5 cellular contexts compared by ENCODE assay signal in the genomic region with DNA sequence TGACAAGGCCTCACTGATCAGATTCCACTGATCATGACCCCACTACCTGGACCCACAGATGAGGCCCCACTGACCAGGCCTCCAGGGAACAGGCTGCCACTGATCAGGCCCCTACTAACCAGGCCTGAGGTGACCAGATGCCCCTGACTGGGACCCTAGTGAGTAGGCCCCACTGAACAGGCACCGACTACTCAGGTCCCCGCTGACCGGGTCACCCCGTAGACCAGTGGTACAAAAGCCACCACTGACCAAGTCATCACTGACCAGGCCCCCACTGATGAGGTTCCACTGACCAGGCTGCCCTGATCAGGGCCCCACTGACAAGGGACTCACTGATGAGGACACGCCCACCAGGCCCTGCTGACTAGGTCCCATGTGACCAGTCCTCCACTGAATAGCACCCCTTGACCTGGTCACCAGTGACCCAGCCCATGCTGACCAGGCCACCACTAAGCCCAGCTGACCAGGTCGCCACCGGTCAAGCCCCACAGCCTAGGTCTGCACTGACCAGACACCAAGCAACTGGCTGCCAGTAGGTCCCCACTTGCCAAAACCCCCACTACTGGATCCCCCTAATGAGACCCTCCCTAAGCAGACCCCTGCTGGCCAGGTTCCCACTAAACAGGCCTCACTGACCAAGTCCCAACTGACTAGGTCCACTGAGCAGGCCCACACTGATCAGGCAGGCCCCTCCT.
DNase-seq lines count a peak whose midpoint lies in the region; ATAC-seq, FAIRE-seq and TF ChIP-seq lines count a peak whose summit lies in the region.
"Not testable (repeated sequence)": the region's sequence is repeated elsewhere in the genome, so short reads cannot be mapped to it uniquely, and the experiment has no call there.

No MANE protein-coding gene starts in this region.

- not testable (repeated sequence) for H3K4me1 Mint-ChIP-seq in neural crest cell

- H3K27me3 ChIP-seq in esophagus muscularis mucosa; lower lobe of right lung (ENCODE audit: low read depth): not testable (repeated sequence)

- not testable (repeated sequence) for TF ChIP-seq POLR2A in esophagus muscularis mucosa (IDR thresholded peaks at IDR 0.05; ENCODE audit: low read depth)

- H3K27ac ChIP-seq in esophagus muscularis mucosa (replicated peaks in 1 of 4); kidney (ENCODE audit: low read depth in 2 of 2, low read length in 2 of 2); lower lobe of right lung: not testable (repeated sequence)

- not testable (repeated sequence) for TF ChIP-seq CTCF in esophagus muscularis mucosa (IDR thresholded peaks at IDR 0.05); kidney (IDR thresholded peaks at IDR 0.05; ENCODE audit: borderline replicate concordance, extremely low read depth, insufficient read depth); lower lobe of right lung (IDR thresholded peaks at IDR 0.05); neural crest cell (conservative IDR thresholded peaks at IDR 0.05)

- not testable (repeated sequence) for H3K27me3 Mint-ChIP-seq in neural crest cell (ENCODE audit: low read depth)

- not testable (repeated sequence) for H3K9me3 Mint-ChIP-seq in neural crest cell

- not testable (repeated sequence) for H3K4me3 ChIP-seq in esophagus muscularis mucosa; kidney (ENCODE audit: low read length in 2 of 2); lower lobe of right lung

- not testable (repeated sequence) for H3K9ac ChIP-seq in kidney (ENCODE audit: low read length in 2 of 2)

- 100% methylated on average over 3 of the region's 7 CpGs for WGBS in esophagus muscularis mucosa

- not testable (repeated sequence) for FAIRE-seq in kidney (lab: Jason Lieb, UNC)

- H3K4me3 Mint-ChIP-seq in neural crest cell, result not testable (repeated sequence)

- TF ChIP-seq EP300 in esophagus muscularis mucosa (IDR thresholded peaks at IDR 0.05), result not testable (repeated sequence)

- not testable (repeated sequence) for H3K9me3 ChIP-seq in esophagus muscularis mucosa; kidney (ENCODE audit: control insufficient read depth in 1 of 2, low read length in 2 of 2); lower lobe of right lung

- not testable (repeated sequence) for H3K36me3 ChIP-seq in esophagus muscularis mucosa; kidney (ENCODE audit: control insufficient read depth in 1 of 2, insufficient read depth in 2 of 2, low read length in 2 of 2); lower lobe of right lung

- not testable (repeated sequence) for H3K36me3 Mint-ChIP-seq in neural crest cell (ENCODE audit: low read depth)

- not testable (repeated sequence) for ATAC-seq in lower lobe of right lung

- H3K27ac Mint-ChIP-seq in neural crest cell (ENCODE audit: unreplicated experiment), result peak overlapping the region; percentile 83

- not testable (repeated sequence) for H3K4me1 ChIP-seq in esophagus muscularis mucosa; kidney (ENCODE audit: control insufficient read depth in 1 of 2, insufficient read depth in 1 of 2, low read depth in 1 of 2, low read length in 2 of 2); lower lobe of right lung

- peak; percentile 77 for DNase-seq in esophagus muscularis mucosa (ENCODE audit: extremely low spot score)
- peak; percentile 59 for DNase-seq in kidney
- peak; percentile 44 for DNase-seq in lower lobe of right lung
- DNase-seq in neural crest cell (ENCODE audit: low read depth, low spot score), result not testable (repeated sequence)
- DNase-seq in posterior vena cava (ENCODE audit: low spot score), result peak; percentile 75

- intact Hi-C loops in esophagus muscularis mucosa (cut with DNase I); kidney (cut with DNase I); lower lobe of right lung (cut with DNase I); posterior vena cava (cut with DNase I): not testable (repeated sequence)
